29 cellular contexts compared by ENCODE assay signal in the genomic region with DNA sequence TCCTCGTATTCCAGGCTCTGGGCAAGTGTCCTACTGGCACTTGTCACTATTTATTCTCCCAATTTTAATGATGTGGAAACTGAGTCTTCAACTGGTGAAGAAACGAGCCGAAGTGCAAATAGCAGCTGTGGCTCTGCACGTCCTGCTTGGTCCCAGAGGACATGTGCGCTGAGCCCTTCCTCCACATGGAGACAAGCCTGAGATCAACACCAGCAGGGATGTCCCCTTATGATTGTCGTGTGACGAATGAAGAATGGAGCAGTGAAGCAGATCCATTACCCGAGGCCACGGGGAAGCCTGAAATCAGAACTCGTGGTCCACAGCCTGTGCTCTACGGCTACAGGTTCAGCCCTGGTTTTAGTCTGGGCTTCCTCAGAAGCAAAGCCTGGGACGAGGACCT.
"Had no signal": no experiment of that assay in that cellular context is flagged by ENCODE, and none has a peak within 500 bp of the region (broad histone marks: within the 10 kb centered on the region; RNA-seq: fewer than 3 reads in every experiment).

No MANE protein-coding gene starts in this region.

- H3K27ac ChIP-seq: VCaP had no signal

- ATAC-seq: activated naive CD8-positive, alpha-beta T cell treated with anti-CD3 and anti-CD28 coated beads, Interleukin-2, amount 50 U/mL, for 24 hours; activated T-cell treated with anti-CD3 and anti-CD28 coated beads, Interleukin-2, amount 50 U/mL, for 4 hours; Panc1; SK-N-SH treated with all-trans-retinoic acid at 6 μM for 48 hours had no signal

- DNase-seq: activated B cell treated with CpG ODN at 0.5 μM for 24 hours; activated CD4-positive, alpha-beta memory T cell treated with anti-CD3 and anti-CD28 coated beads for 36 hours; activated CD4-positive, alpha-beta T cell treated with anti-CD3 and anti-CD28 coated beads for 4 hours; activated CD4-positive, alpha-beta T cell treated with anti-CD3 and anti-CD28 coated beads, Interleukin-2, amount 50 U/mL, for 1 hour; activated CD4-positive, CD25-positive, alpha-beta regulatory T cell treated with anti-CD3 and anti-CD28 coated beads, Interleukin-2, amount 50 U/mL, for 72 hours; activated CD8-positive, alpha-beta memory T cell treated with anti-CD3 and anti-CD28 coated beads, Interleukin-2, amount 50 U/mL, for 4 hours; activated effector memory CD4-positive, alpha-beta T cell treated with Interleukin-2 at 50 U/mL for 16 hours; activated naive CD4-positive, alpha-beta T cell treated with anti-CD3 and anti-CD28 coated beads, Interleukin-2, amount 10 ng/mL, durations not matched to agents 7 days and 5 days; activated naive CD8-positive, alpha-beta T cell treated with anti-CD3 and anti-CD28 coated beads, Interleukin-2, amount 50 U/mL, for 24 hours; activated T-cell treated with anti-CD3 and anti-CD28 coated beads for 4 hours; activated T-cell treated with anti-CD3 and anti-CD28 coated beads, Interleukin-2, amount 50 U/mL, for 4 hours; anterior cingulate cortex; Karpas-422; KBM-7; NCI-H1105; NCI-H1436 treated with DMSO at 0.1 percent for 48 hours; NCI-H1694 treated with DMSO at 0.1 percent for 48 hours; NCI-H2029; NCI-H345; NCI-H524 treated with DMSO at 0.1 percent for 48 hours; SIG-M5; SW 1271; T-helper 1 cell; T-helper 2 cell; T-helper 9 cell had no signal

- FAIRE-seq: bronchial epithelial cell had no signal
